Comparison of ENCODE assay signal across 8 cellular contexts in genomic region chr7:100167912-100168323, GRCh38. TPM values are rescaled to one million over a fixed set of nuclear protein-coding genes. Genes with fewer than 3 reads are reported as not detected.
A peak's percentile ranks its signal among the peaks of the same experiment; 100 is the strongest.
DNase-seq lines count a peak whose midpoint lies in the region; ATAC-seq and TF ChIP-seq lines count a peak whose summit lies in the region.

No MANE protein-coding gene starts in this region.

- no peaks in the 10 kb centered on the region for H3K9me3 ChIP-seq in CD4-positive, alpha-beta T cell (ENCODE audit: control insufficient read depth, low read length)
- H3K9me3 ChIP-seq in effector memory CD4-positive, alpha-beta T cell (ENCODE audit: control insufficient read depth, low read length), result no peaks in the 10 kb centered on the region
- H3K9me3 ChIP-seq in muscle layer of colon (ENCODE audit: low read length), result no peaks in the 10 kb centered on the region

- H3K9ac ChIP-seq in muscle layer of colon (ENCODE audit: low read length), result peak overlapping the region; percentile 71

- CTCF ChIA-PET in CD4-positive, alpha-beta T cell (lab: Charles Lee), result interaction anchor here (1.1 to 1.5 kb wide), 3 partner anchors 9 to 49 kb away, joined by 3 to 4 read pairs (median 4); partner anchors contain the start of gene TRAPPC14

- TF ChIP-seq CTCF in CD4-positive, alpha-beta T cell (IDR thresholded peaks at IDR 0.05), result no peak

- peaks cover 55% of the 10 kb centered on the region for H3K4me1 ChIP-seq in effector memory CD4-positive, alpha-beta T cell (ENCODE audit: control insufficient read depth, insufficient read depth, low read length, poor library complexity, severe bottlenecking)
- H3K4me1 ChIP-seq in muscle layer of colon (ENCODE audit: insufficient read depth, low read length), result peaks cover 19% of the 10 kb centered on the region

- ATAC-seq in CD4-positive, alpha-beta T cell (ENCODE audit: poor library complexity), result no peak
- ATAC-seq in HG02759 (IDR thresholded peaks at IDR 0.05; ENCODE audit: unreplicated experiment), result no peak

- H3K36me3 Mint-ChIP-seq in CD4-positive, alpha-beta T cell (ENCODE audit: low read depth), result no peaks in the 10 kb centered on the region

- H3K4me3 ChIP-seq in effector memory CD4-positive, alpha-beta T cell (ENCODE audit: insufficient read depth, low read depth, low read length, poor library complexity, severe bottlenecking), result peak overlapping the region; percentile 53
- peak overlapping the region; percentile 43 to 78 for H3K4me3 ChIP-seq in muscle layer of colon (ENCODE audit: low read depth in 1 of 2, low read length in 2 of 2)

- peak overlapping the region; percentile 91 for H3K4me3 Mint-ChIP-seq in CD4-positive, alpha-beta T cell

- H3K27me3 ChIP-seq in CD4-positive, alpha-beta T cell (ENCODE audit: control insufficient read depth, insufficient read depth, low read length), result no peaks in the 10 kb centered on the region
- H3K27me3 ChIP-seq in effector memory CD4-positive, alpha-beta T cell (replicated peaks; ENCODE audit: control insufficient read depth, insufficient read depth, low read length, poor library complexity, severe bottlenecking), result no peaks in the 10 kb centered on the region
- peaks cover 0 to 8% of the 10 kb centered on the region in 2 donors for H3K27me3 ChIP-seq in muscle layer of colon (ENCODE audit: control insufficient read depth in 1 of 2, insufficient read depth in 2 of 2, low read length in 2 of 2)

- POLR2A ChIA-PET in CD4-positive, alpha-beta T cell (lab: Charles Lee), result interaction anchor here (0.9 to 8.3 kb wide), 9 partner anchors 9 to 759 kb away, joined by 3 to 109 read pairs (median 15); partner anchors contain the start of genes BUD31, GPC2, LAMTOR4 and MEPCE

- DNase-seq in CD4-positive, alpha-beta T cell, result no peak
- DNase-seq in NCI-H2171 treated with DMSO at 0.1 percent for 48 hours (lab: John Stamatoyannopoulos, UW), result peak; percentile 21
- DNase-seq in effector memory CD4-positive, alpha-beta T cell, result no peak
- no peak for DNase-seq in NCI-H226
- DNase-seq in activated CD8-positive, alpha-beta memory T cell treated with anti-CD3 and anti-CD28 coated beads, Interleukin-2, amount 50 U/mL, for 48 hours, result no peak
- DNase-seq in globus pallidus (ENCODE audit: low spot score), result no peak

- H3K9me3 Mint-ChIP-seq in CD4-positive, alpha-beta T cell, result no peaks in the 10 kb centered on the region

- H3K27ac Mint-ChIP-seq in CD4-positive, alpha-beta T cell, result peak overlapping the region; percentile 91

- H3K27me3 Mint-ChIP-seq in CD4-positive, alpha-beta T cell, result no peaks in the 10 kb centered on the region

- peaks cover 74% of the 10 kb centered on the region for H3K4me1 Mint-ChIP-seq in CD4-positive, alpha-beta T cell (ENCODE audit: low read depth)

- no peaks in the 10 kb centered on the region for H3K36me3 ChIP-seq in effector memory CD4-positive, alpha-beta T cell (ENCODE audit: control insufficient read depth, insufficient read depth, low read length)
- no peaks in the 10 kb centered on the region for H3K36me3 ChIP-seq in muscle layer of colon (ENCODE audit: insufficient read depth, low read length)

- H3K27ac ChIP-seq in CD4-positive, alpha-beta T cell (ENCODE audit: low read depth, low read length), result peak overlapping the region; percentile 55
- peak overlapping the region; percentile 50 for H3K27ac ChIP-seq in effector memory CD4-positive, alpha-beta T cell (ENCODE audit: insufficient read depth, low read length, poor library complexity, severe bottlenecking)
- peak overlapping the region; percentile 78 for H3K27ac ChIP-seq in muscle layer of colon (ENCODE audit: low read depth, low read length)

- intact Hi-C loops in CD4-positive, alpha-beta T cell (cut with DNase I, micrococcal nuclease), result loop anchor here in 1 of 2 experiments (10.0 kb wide), 1 partner anchor 47 kb away; the partner anchor contains the start of gene PVRIG

RNA-seq across cellular contexts. Expression of gene GAL3ST4, which starts 0.5 kb away (rescaled TPM):
- 10 to 100 TPM; 12.7 to 13.2 TPM for total RNA-seq in CD4-positive, alpha-beta T cell

RNA-seq across cellular contexts. Expression of gene GPC2, which starts 9.3 kb away (rescaled TPM):
- 10 to 100 TPM; 16.4 to 18.7 TPM for total RNA-seq in CD4-positive, alpha-beta T cell

RNA-seq across cellular contexts. Expression of gene TRAPPC14, which starts 9.4 kb away (rescaled TPM):
- total RNA-seq in CD4-positive, alpha-beta T cell, result 10 to 100 TPM; 37.9 to 42.6 TPM

RNA-seq across cellular contexts. Expression of gene STAG3, which starts 9.8 kb away (rescaled TPM):
- 1 to 10 TPM; 4.0 to 5.5 TPM for total RNA-seq in CD4-positive, alpha-beta T cell

RNA-seq across cellular contexts. Expression of gene LAMTOR4, which starts 19.2 kb away (rescaled TPM):
- 100 to 1,000 TPM; 107 to 125 TPM for total RNA-seq in CD4-positive, alpha-beta T cell
